ENCODE assay signal across 13 cellular contexts in the genomic region with DNA sequence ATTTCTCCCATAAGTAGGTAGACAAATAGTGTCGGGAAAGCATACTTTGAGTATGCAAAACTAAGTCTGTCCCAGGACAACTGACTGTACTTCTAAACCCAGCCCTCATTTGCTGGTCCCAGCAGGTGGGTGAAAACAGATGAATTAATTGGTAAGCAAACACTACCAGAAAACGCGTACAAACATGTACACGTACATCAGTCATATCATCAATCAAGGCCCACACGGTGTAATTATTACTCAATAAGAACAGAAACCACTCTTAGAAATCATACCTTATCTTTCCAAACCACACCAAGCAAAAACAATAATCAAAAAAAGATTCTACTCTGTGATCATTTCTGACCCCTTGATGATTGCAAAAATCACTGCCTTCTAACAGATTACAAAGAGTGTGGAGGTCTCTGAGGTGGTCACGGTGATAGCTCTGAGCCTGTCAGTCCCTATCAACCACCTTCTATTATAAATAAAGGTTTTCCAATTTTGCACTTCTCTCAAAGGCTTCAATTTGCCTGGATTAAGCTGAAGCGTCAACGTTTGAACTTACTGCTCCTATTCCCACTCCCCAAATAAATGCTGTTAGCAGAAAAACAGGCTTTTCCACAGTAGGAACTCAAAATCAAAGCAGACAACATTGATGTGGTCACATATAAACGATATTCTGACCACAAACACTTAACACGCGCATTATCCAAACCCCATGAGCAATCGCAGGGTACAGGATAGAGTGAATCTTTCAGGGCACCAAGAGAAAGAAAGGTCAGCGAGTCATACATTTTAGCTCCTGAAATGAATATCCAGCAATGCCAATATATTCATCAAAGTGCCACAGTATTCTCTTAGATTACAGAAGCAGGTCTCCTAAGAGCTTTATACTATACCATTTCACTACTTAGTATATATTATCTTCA.
A peak's percentile ranks its signal among the peaks of the same experiment; 100 is the strongest.
DNase-seq lines count a peak whose midpoint lies in the region; ATAC-seq and TF ChIP-seq lines count a peak whose summit lies in the region.
"Had no signal": no experiment of that assay in that cellular context is flagged by ENCODE, and none has a peak within 500 bp of the region (broad histone marks: within the 10 kb centered on the region; RNA-seq: fewer than 3 reads in every experiment).

No MANE protein-coding gene starts in this region.

- peak; percentile 97 for ATAC-seq in stimulated activated naive CD8-positive, alpha-beta T cell treated with anti-CD3 and anti-CD28 coated beads, Interleukin-15, Interleukin-2, amounts not matched to agents 100 U/mL and 50 U/mL, for 24 hours
- ATAC-seq in GM21381 (IDR thresholded peaks at IDR 0.05; ENCODE audit: unreplicated experiment), result no peak
- no peak for ATAC-seq in HG03045 (IDR thresholded peaks at IDR 0.05; ENCODE audit: unreplicated experiment)

- H3K27me3 ChIP-seq in endodermal cell (ENCODE audit: control insufficient read depth, insufficient read depth, low read length, poor library complexity, severe bottlenecking) (no peaks in the 10 kb centered on the region), sigmoid colon (no peaks in the 10 kb centered on the region)
- H3K27me3 ChIP-seq: neural progenitor cell had no signal

- no peak overlapping the region for H3K4me3 ChIP-seq in endodermal cell (ENCODE audit: low read length)
- H3K4me3 ChIP-seq in sigmoid colon, result no peak overlapping the region
- H3K4me3 ChIP-seq: left ventricle myocardium inferior, neural progenitor cell had no signal

- no peak for TF ChIP-seq POLR2A in sigmoid colon (IDR thresholded peaks at IDR 0.05)

- no peaks in the 10 kb centered on the region for H3K4me1 ChIP-seq in endodermal cell (ENCODE audit: control insufficient read depth, insufficient read depth, low read length)
- no peaks in the 10 kb centered on the region for H3K4me1 ChIP-seq in sigmoid colon

- no peaks in the 10 kb centered on the region for H3K27me3 Mint-ChIP-seq in endodermal cell (ENCODE audit: insufficient read depth)
- H3K27me3 Mint-ChIP-seq: activated naive CD8-positive, alpha-beta T cell treated with anti-CD3 and anti-CD28 coated beads, Interleukin-2, amount 10 ng/mL, durations not matched to agents 7 days and 5 days had no signal

- H3K27ac ChIP-seq in endodermal cell (ENCODE audit: low read depth, low read length) (no peak overlapping the region), sigmoid colon (no peak overlapping the region)
- H3K27ac ChIP-seq: left ventricle myocardium inferior, neural progenitor cell had no signal

- no peaks in the 10 kb centered on the region for H3K9me3 ChIP-seq in endodermal cell (ENCODE audit: control insufficient read depth, low read length)
- H3K9me3 ChIP-seq in sigmoid colon, result no peaks in the 10 kb centered on the region
- H3K9me3 ChIP-seq: left ventricle myocardium inferior had no signal

- DNase-seq in stimulated activated CD4-positive, alpha-beta T cell treated with anti-CD3 and anti-CD28 coated beads, Interleukin-15, amount 100 ng/mL, for 24 hours, result peak; percentile 31
- no peak for DNase-seq in stimulated activated CD4-positive, alpha-beta T cell treated with anti-CD3 and anti-CD28 coated beads, Interleukin-12 subunit alpha, Interleukin-12 subunit beta, amount 100 ng/mL, for 4 hours
- DNase-seq in NCI-H748 (lab: John Stamatoyannopoulos, UW; ENCODE audit: unreplicated experiment) (peak; percentile 63), endodermal cell (peak; percentile 22), sigmoid colon (no peak)
- DNase-seq in stimulated activated naive CD8-positive, alpha-beta T cell treated with anti-CD3 and anti-CD28 coated beads, Interleukin-15, Interleukin-2, amounts not matched to agents 100 U/mL and 50 U/mL, for 24 hours, result peak; percentile 29
- DNase-seq: activated naive CD8-positive, alpha-beta T cell treated with anti-CD3 and anti-CD28 coated beads, Interleukin-2, amount 10 ng/mL, durations not matched to agents 7 days and 5 days; glutamatergic neuron; left ventricle myocardium inferior; T-helper 1 cell had no signal

- 89 to 95% methylated on average over 8 to 13 of the region's 13 CpGs for WGBS in endodermal cell (ENCODE audit: insufficient coverage in 1 of 2, insufficient read length in 1 of 2), 2 experiments
- 83 to 90% methylated on average over 13 of the region's 13 CpGs for WGBS in sigmoid colon, 2 donors

- intact Hi-C loops in sigmoid colon (cut with DNase I), result no loop called here

- H3K9me3 Mint-ChIP-seq in endodermal cell, result no peaks in the 10 kb centered on the region
- H3K9me3 Mint-ChIP-seq: activated naive CD8-positive, alpha-beta T cell treated with anti-CD3 and anti-CD28 coated beads, Interleukin-2, amount 10 ng/mL, durations not matched to agents 7 days and 5 days; neural progenitor cell had no signal

- H3K36me3 ChIP-seq in endodermal cell (ENCODE audit: control insufficient read depth, insufficient read depth, low read length) (no peaks in the 10 kb centered on the region), sigmoid colon (no peaks in the 10 kb centered on the region)
- H3K36me3 ChIP-seq: left ventricle myocardium inferior, neural progenitor cell had no signal

- no peak overlapping the region for H3K4me3 Mint-ChIP-seq in endodermal cell
- H3K4me3 Mint-ChIP-seq: activated naive CD8-positive, alpha-beta T cell treated with anti-CD3 and anti-CD28 coated beads, Interleukin-2, amount 10 ng/mL, durations not matched to agents 7 days and 5 days; neural progenitor cell had no signal

- no peak overlapping the region for H3K27ac Mint-ChIP-seq in endodermal cell
- H3K27ac Mint-ChIP-seq: activated naive CD8-positive, alpha-beta T cell treated with anti-CD3 and anti-CD28 coated beads, Interleukin-2, amount 10 ng/mL, durations not matched to agents 7 days and 5 days; neural progenitor cell had no signal

- TF ChIP-seq EP300 in sigmoid colon (IDR thresholded peaks at IDR 0.05), result no peak

- H3K4me1 Mint-ChIP-seq in endodermal cell, result peaks cover 30% of the 10 kb centered on the region
- H3K4me1 Mint-ChIP-seq: activated naive CD8-positive, alpha-beta T cell treated with anti-CD3 and anti-CD28 coated beads, Interleukin-2, amount 10 ng/mL, durations not matched to agents 7 days and 5 days had no signal

- TF ChIP-seq CTCF in endodermal cell (conservative IDR thresholded peaks at IDR 0.05) (no peak), sigmoid colon (IDR thresholded peaks at IDR 0.05) (no peak)

- H3K9ac ChIP-seq in endodermal cell (ENCODE audit: extremely low read depth, low read length, poor library complexity, severe bottlenecking), result no peak overlapping the region
- H3K9ac ChIP-seq: neural progenitor cell had no signal

- H3K36me3 Mint-ChIP-seq in endodermal cell (ENCODE audit: low read depth), result no peaks in the 10 kb centered on the region
- H3K36me3 Mint-ChIP-seq: activated naive CD8-positive, alpha-beta T cell treated with anti-CD3 and anti-CD28 coated beads, Interleukin-2, amount 10 ng/mL, durations not matched to agents 7 days and 5 days; neural progenitor cell had no signal

Comparison
In these comparisons a context has a peak if more than half of its experiments do, and no peak if none do; other contexts are left out.
1. DNase-seq: peak in stimulated activated CD4-positive, alpha-beta T cell treated with anti-CD3 and anti-CD28 coated beads, Interleukin-15, amount 100 ng/mL, for 24 hours (single experiment), NCI-H748 (single experiment), endodermal cell (single experiment) and stimulated activated naive CD8-positive, alpha-beta T cell treated with anti-CD3 and anti-CD28 coated beads, Interleukin-15, Interleukin-2, amounts not matched to agents 100 U/mL and 50 U/mL, for 24 hours (single experiment); none in stimulated activated CD4-positive, alpha-beta T cell treated with anti-CD3 and anti-CD28 coated beads, Interleukin-12 subunit alpha, Interleukin-12 subunit beta, amount 100 ng/mL, for 4 hours (single experiment) and sigmoid colon (single experiment).